Comparison of ENCODE assay signal across 18 cellular contexts in genomic region chr13:54092686-54093085, GRCh38.
"Had no signal": no experiment of that assay in that cellular context is flagged by ENCODE, and none has a peak within 500 bp of the region (broad histone marks: within the 10 kb centered on the region; RNA-seq: fewer than 3 reads in every experiment).

No MANE protein-coding gene starts in this region.

- H3K27me3 Mint-ChIP-seq: memory B cell; progenitor cell of endocrine pancreas; stimulated activated memory B cell treated with anti-CD40 and anti-IgM and Interleukin-4, amounts not matched to agents 10 μg/mL and 1 μg/mL and 100 μg/mL, for 72 hours had no signal

- H3K27ac ChIP-seq: dorsolateral prefrontal cortex, parathyroid adenoma, thoracic aorta, tibial nerve had no signal

- H2AFZ ChIP-seq: parathyroid adenoma had no signal

- H3K79me2 ChIP-seq: parathyroid adenoma had no signal

- H3K4me3 ChIP-seq: dorsolateral prefrontal cortex, lung, thoracic aorta, tibial nerve had no signal

- H3K4me3 Mint-ChIP-seq: immature natural killer cell; memory B cell; natural killer cell; stimulated activated memory B cell treated with anti-CD40 and anti-IgM and Interleukin-4, amounts not matched to agents 10 μg/mL and 1 μg/mL and 100 μg/mL, for 72 hours had no signal

- H3K9ac ChIP-seq: parathyroid adenoma had no signal

- H3K27ac Mint-ChIP-seq: immature natural killer cell; memory B cell; natural killer cell; progenitor cell of endocrine pancreas; stimulated activated memory B cell treated with anti-CD40 and anti-IgM and Interleukin-4, amounts not matched to agents 10 μg/mL and 1 μg/mL and 100 μg/mL, for 72 hours had no signal

- H3K27me3 ChIP-seq: dorsolateral prefrontal cortex, tibial nerve had no signal

- H3K36me3 Mint-ChIP-seq: memory B cell; stimulated activated memory B cell treated with anti-CD40 and anti-IgM and Interleukin-4, amounts not matched to agents 10 μg/mL and 1 μg/mL and 100 μg/mL, for 72 hours had no signal

- H3K4me1 Mint-ChIP-seq: immature natural killer cell; memory B cell; natural killer cell; stimulated activated memory B cell treated with anti-CD40 and anti-IgM and Interleukin-4, amounts not matched to agents 10 μg/mL and 1 μg/mL and 100 μg/mL, for 72 hours had no signal

- H3K9me3 ChIP-seq: thoracic aorta, tibial nerve had no signal

- ATAC-seq: left ventricle myocardium superior; natural killer cell; sciatic nerve; stimulated activated memory B cell treated with anti-CD40 and anti-IgM and Interleukin-4, amounts not matched to agents 10 μg/mL and 1 μg/mL and 100 μg/mL, for 72 hours; stimulated activated naive CD8-positive, alpha-beta T cell treated with anti-CD3 and anti-CD28 coated beads, Interleukin-15, Interleukin-2, amounts not matched to agents 100 U/mL and 50 U/mL, for 24 hours had no signal

- H3K36me3 ChIP-seq: thoracic aorta, tibial nerve had no signal

- H3K4me1 ChIP-seq: parathyroid adenoma, tibial nerve had no signal

- DNase-seq: cerebellar nuclear complex; dorsolateral prefrontal cortex; effector CD4-positive, alpha-beta T cell; hypothalamus; immature natural killer cell; islet precursor cell; left ventricle myocardium superior; natural killer cell; stimulated activated CD4-positive, alpha-beta T cell treated with anti-CD3 and anti-CD28 coated beads, Interleukin-4, amount 100 ng/mL, for 4 hours; stimulated activated naive CD8-positive, alpha-beta T cell treated with anti-CD3 and anti-CD28 coated beads, Interleukin-15, Interleukin-2, amounts not matched to agents 100 U/mL and 50 U/mL, for 24 hours had no signal
